In the genomic region with DNA sequence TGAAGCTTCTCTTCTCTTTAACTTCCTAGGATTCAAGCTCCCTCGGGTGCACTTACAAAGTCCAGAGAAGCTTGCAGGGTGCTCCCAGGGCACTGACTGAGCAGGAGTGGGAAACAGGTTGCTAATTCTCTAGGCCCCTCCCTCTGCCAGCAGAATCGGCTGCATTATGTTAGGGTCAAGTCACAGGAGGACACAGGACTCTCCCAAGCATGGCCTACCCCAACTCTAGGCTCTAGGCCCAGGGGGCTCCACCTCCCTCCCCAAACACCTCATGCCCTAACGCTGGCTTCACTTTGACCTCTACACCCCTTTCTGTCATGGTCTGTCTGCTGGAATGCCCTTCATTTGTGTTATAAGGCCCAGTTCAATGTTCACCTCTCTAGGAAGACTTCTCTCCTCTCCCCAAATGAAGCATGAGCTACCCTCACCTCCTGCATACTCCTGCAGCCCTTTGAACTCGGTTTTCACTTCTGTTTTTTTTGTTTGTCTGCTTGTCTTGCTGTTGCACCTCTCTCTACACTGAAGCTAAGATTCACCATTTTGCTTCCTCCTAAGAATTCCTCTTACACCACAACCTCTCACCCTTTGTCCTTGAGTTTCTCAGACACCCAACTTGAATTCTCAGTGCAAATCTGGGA, we compare ENCODE assay signal across 1 cellular context.
TF ChIP-seq lines count a peak whose summit lies in the region.

No MANE protein-coding gene starts in this region.

TF ChIP-seq in H1, 55 proteins besides CTCF, POLR2A, EP300 and RAD21:
- TF ChIP-seq NANOG (IDR thresholded peaks at IDR 0.05; ENCODE audit: insufficient read depth, low read depth, low read length, poor library complexity, severe bottlenecking): no peak
- TF ChIP-seq, protein P1, sequence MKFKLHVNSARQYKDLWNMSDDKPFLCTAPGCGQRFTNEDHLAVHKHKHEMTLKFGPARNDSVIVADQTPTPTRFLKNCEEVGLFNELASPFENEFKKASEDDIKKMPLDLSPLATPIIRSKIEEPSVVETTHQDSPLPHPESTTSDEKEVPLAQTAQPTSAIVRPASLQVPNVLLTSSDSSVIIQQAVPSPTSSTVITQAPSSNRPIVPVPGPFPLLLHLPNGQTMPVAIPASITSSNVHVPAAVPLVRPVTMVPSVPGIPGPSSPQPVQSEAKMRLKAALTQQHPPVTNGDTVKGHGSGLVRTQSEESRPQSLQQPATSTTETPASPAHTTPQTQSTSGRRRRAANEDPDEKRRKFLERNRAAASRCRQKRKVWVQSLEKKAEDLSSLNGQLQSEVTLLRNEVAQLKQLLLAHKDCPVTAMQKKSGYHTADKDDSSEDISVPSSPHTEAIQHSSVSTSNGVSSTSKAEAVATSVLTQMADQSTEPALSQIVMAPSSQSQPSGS (IDR thresholded peaks at IDR 0.05; ENCODE audit: low read length): no peak
